In genomic region chr11:9887492-9887891, GRCh38 we compare ENCODE assay signal across 24 cellular contexts.
DNase-seq lines count a peak whose midpoint lies in the region; ATAC-seq, FAIRE-seq and TF ChIP-seq lines count a peak whose summit lies in the region.
"Had no signal": no experiment of that assay in that cellular context is flagged by ENCODE, and none has a peak within 500 bp of the region (broad histone marks: within the 10 kb centered on the region; RNA-seq: fewer than 3 reads in every experiment).

No MANE protein-coding gene starts in this region.

- H3K4me3 Mint-ChIP-seq in chondrocyte (ENCODE audit: unreplicated experiment) (no peak overlapping the region), nephron (no peak overlapping the region)
- H3K4me3 Mint-ChIP-seq: CD14-positive monocyte had no signal

- H3K27ac ChIP-seq in HepG2 (ENCODE audit: extremely low read length, insufficient read depth, low read length) (no peak overlapping the region), right lobe of liver (no peak overlapping the region), left ventricle myocardium inferior (replicated peaks) (no peak overlapping the region)
- H3K27ac ChIP-seq: 22Rv1, HL-60, KMS-11, PC-9, RWPE1 had no signal

- H3K27ac Mint-ChIP-seq in chondrocyte (ENCODE audit: unreplicated experiment) (peak overlapping the region; percentile 63), nephron (peak overlapping the region; percentile 64 to 81 (median 80))
- H3K27ac Mint-ChIP-seq: CD14-positive monocyte had no signal

- H3K27me3 ChIP-seq in HepG2 (ENCODE audit: control insufficient read depth in 1 of 2, insufficient read depth in 2 of 2, low read length in 2 of 2), result no peaks in the 10 kb centered on the region
- H3K27me3 ChIP-seq in right lobe of liver, result no peaks in the 10 kb centered on the region
- no peaks in the 10 kb centered on the region for H3K27me3 ChIP-seq in left ventricle myocardium inferior (ENCODE audit: low read depth)
- H3K27me3 ChIP-seq in MG63, result no peaks in the 10 kb centered on the region

- TF ChIP-seq EP300 in HepG2 (IDR thresholded peaks at IDR 0.05; ENCODE audit: low read depth in 2 of 2, low read length in 2 of 2) (no peak), HepG2 (CRISPR knock-in tag; IDR thresholded peaks at IDR 0.05; ENCODE audit: borderline replicate concordance) (no peak)

- no peak overlapping the region for H2AFZ ChIP-seq in HepG2 (ENCODE audit: low read length)
- H2AFZ ChIP-seq: PC-9 had no signal

- H3K79me2 ChIP-seq in HepG2 (ENCODE audit: insufficient read depth, low read length), result no peaks in the 10 kb centered on the region

- H3K27me3 Mint-ChIP-seq in chondrocyte (ENCODE audit: low read depth) (no peaks in the 10 kb centered on the region), nephron (ENCODE audit: low read depth) (no peaks in the 10 kb centered on the region)

- H3K4me1 ChIP-seq in HepG2 (ENCODE audit: insufficient read depth, low read length) (no peaks in the 10 kb centered on the region), right lobe of liver (no peaks in the 10 kb centered on the region), mucosa of descending colon (ENCODE audit: low read depth) (no peaks in the 10 kb centered on the region), left ventricle myocardium inferior (no peaks in the 10 kb centered on the region)

- CTCF ChIA-PET in HepG2 (lab: Yijun Ruan, JAX; ENCODE audit: low intra/inter-chr PET ratio, low total read pairs), result no interaction called here

- H3K36me3 ChIP-seq in HepG2 (replicated peaks in 1 of 2; ENCODE audit: control insufficient read depth in 1 of 2, insufficient read depth in 2 of 2, low read length in 2 of 2) (no peaks in the 10 kb centered on the region), right lobe of liver (no peaks in the 10 kb centered on the region), mucosa of descending colon (ENCODE audit: low read depth) (no peaks in the 10 kb centered on the region), left ventricle myocardium inferior (no peaks in the 10 kb centered on the region), MG63 (peaks cover 8% of the 10 kb centered on the region)

- POLR2A ChIA-PET in HepG2 (lab: Yijun Ruan, JAX), result no interaction called here

- no peak for ATAC-seq in HepG2
- no peak for ATAC-seq in right lobe of liver
- no peak for ATAC-seq in mucosa of descending colon
- no peak for ATAC-seq in HG03354 (IDR thresholded peaks at IDR 0.05; ENCODE audit: poor library complexity, severe bottlenecking, unreplicated experiment)

- DNase-seq in HepG2 (ENCODE audit: low spot score) (no peak), right lobe of liver (no peak), chondrocyte (ENCODE audit: low spot score) (no peak), mucosa of descending colon (no peak), left ventricle myocardium inferior (no peak), MG63 (no peak)
- DNase-seq: AML-193, EL, NCI-H1105, NCI-H146, NCI-H2029, NCI-H226, NCI-H510A treated with DMSO at 0.1 percent for 48 hours, NCI-H748 treated with DMSO at 0.1 percent for 48 hours, PC-9, SHP77 treated with DMSO at 0.1 percent for 48 hours, SK-N-SH had no signal

- WGBS in HepG2 (ENCODE audit: low lambda C conversion rate), result 91% methylated on average over 3 of the region's 3 CpGs
- 73% methylated on average over 3 of the region's 3 CpGs for WGBS in right lobe of liver (ENCODE audit: insufficient coverage, low coverage, low lambda C conversion rate, missing lambda C conversion rate)

- H3K4me1 Mint-ChIP-seq in chondrocyte (ENCODE audit: low read depth) (peaks cover 21% of the 10 kb centered on the region), nephron (no peaks in the 10 kb centered on the region)
- H3K4me1 Mint-ChIP-seq: CD14-positive monocyte had no signal

- TF ChIP-seq CTCF in HepG2 (CRISPR knock-in tag; IDR thresholded peaks at IDR 0.05), result no peak
- no peak for TF ChIP-seq CTCF in right lobe of liver (IDR thresholded peaks at IDR 0.05)
- TF ChIP-seq CTCF in chondrocyte (IDR thresholded peaks at IDR 0.05), result no peak
- TF ChIP-seq CTCF in nephron (IDR thresholded peaks at IDR 0.05; ENCODE audit: unreplicated experiment in 3 of 3), result no peak
- TF ChIP-seq CTCF in mucosa of descending colon (IDR thresholded peaks at IDR 0.05), result no peak
- TF ChIP-seq CTCF in left ventricle myocardium inferior (IDR thresholded peaks at IDR 0.05; ENCODE audit: borderline replicate concordance), result no peak

- FAIRE-seq in HepG2 (lab: Jason Lieb, UNC), result no peak

- no peak overlapping the region for H3K4me2 ChIP-seq in HepG2 (ENCODE audit: low read depth, low read length)
- H3K4me2 ChIP-seq: KMS-11, PC-9, SK-N-SH had no signal

- H3K36me3 Mint-ChIP-seq in chondrocyte (ENCODE audit: low read depth), result no peaks in the 10 kb centered on the region
- peaks cover 12% of the 10 kb centered on the region for H3K36me3 Mint-ChIP-seq in nephron (ENCODE audit: low read depth)

- H3K9ac ChIP-seq in HepG2 (ENCODE audit: insufficient read depth, low read depth, low read length), result no peak overlapping the region
- H3K9ac ChIP-seq: KMS-11, SK-N-SH had no signal

- BruUV-seq in HepG2 (replicated peaks; lab: Mats Ljungman, UMichigan), result no TSS peak

- H4K20me1 ChIP-seq in HepG2 (ENCODE audit: insufficient read depth, low read length), result no peaks in the 10 kb centered on the region

- H3K9me3 Mint-ChIP-seq in chondrocyte (ENCODE audit: low read depth), result no peaks in the 10 kb centered on the region
- H3K9me3 Mint-ChIP-seq in nephron, result no peaks in the 10 kb centered on the region
- H3K9me3 Mint-ChIP-seq: CD14-positive monocyte had no signal

- H3K4me3 ChIP-seq in HepG2 (replicated peaks in 1 of 3; ENCODE audit: insufficient read depth in 1 of 3, low read depth in 2 of 3, low read length in 3 of 3) (no peak overlapping the region), right lobe of liver (no peak overlapping the region), mucosa of descending colon (no peak overlapping the region), left ventricle myocardium inferior (no peak overlapping the region), MG63 (no peak overlapping the region)
- H3K4me3 ChIP-seq: PC-9 had no signal

- TF ChIP-seq POLR2A in HepG2 (IDR thresholded peaks at IDR 0.05; ENCODE audit: insufficient read depth in 1 of 2, low read depth in 2 of 2, low read length in 2 of 2) (no peak), right lobe of liver (IDR thresholded peaks at IDR 0.05) (no peak)

- in situ Hi-C loops in HepG2 (cut with HindIII; ENCODE audit: extremely low pct_ligation_motif_present, low pct_unique_long_range_greater_than_20kb), result no loop called here

- intact Hi-C loops in HepG2 (cut with micrococcal nuclease; ENCODE audit: unreplicated experiment), result no loop called here
- intact Hi-C loops in right lobe of liver (cut with DNase I), result no loop called here
- intact Hi-C loops in mucosa of descending colon (cut with DNase I, micrococcal nuclease), result no loop called here
- intact Hi-C loops in left ventricle myocardium inferior (cut with micrococcal nuclease), result no loop called here

- no peak for TF ChIP-seq RAD21 in HepG2 (CRISPR knock-in tag; IDR thresholded peaks at IDR 0.05)

- H3K9me3 ChIP-seq in HepG2 (ENCODE audit: low read length) (no peaks in the 10 kb centered on the region), right lobe of liver (no peaks in the 10 kb centered on the region), mucosa of descending colon (no peaks in the 10 kb centered on the region), left ventricle myocardium inferior (replicated peaks) (no peaks in the 10 kb centered on the region), MG63 (no peaks in the 10 kb centered on the region)
- H3K9me3 ChIP-seq: SK-N-SH had no signal

TF ChIP-seq in HepG2, 621 proteins besides CTCF, POLR2A, EP300 and RAD21:
- TF ChIP-seq CEBPZ (IDR thresholded peaks at IDR 0.05; ENCODE audit: low read length), result no peak
- peak; percentile 0 to 68; a peak in 2 of 4 replicates for TF ChIP-seq MAFK (conservative IDR thresholded peaks at IDR 0.05 in 1 of 2, IDR thresholded peaks at IDR 0.05 in 1 of 2; ENCODE audit: low read length in 2 of 2)
